In genomic region chr7:116731737-116732335, GRCh38 we compare ENCODE assay signal across 1 cellular context.
TF ChIP-seq lines count a peak whose summit lies in the region.

No MANE protein-coding gene starts in this region.

TF ChIP-seq in HepG2, 621 proteins besides CTCF, POLR2A, EP300 and RAD21 (continued from another document and continues in another):
- TF ChIP-seq, protein P1, sequence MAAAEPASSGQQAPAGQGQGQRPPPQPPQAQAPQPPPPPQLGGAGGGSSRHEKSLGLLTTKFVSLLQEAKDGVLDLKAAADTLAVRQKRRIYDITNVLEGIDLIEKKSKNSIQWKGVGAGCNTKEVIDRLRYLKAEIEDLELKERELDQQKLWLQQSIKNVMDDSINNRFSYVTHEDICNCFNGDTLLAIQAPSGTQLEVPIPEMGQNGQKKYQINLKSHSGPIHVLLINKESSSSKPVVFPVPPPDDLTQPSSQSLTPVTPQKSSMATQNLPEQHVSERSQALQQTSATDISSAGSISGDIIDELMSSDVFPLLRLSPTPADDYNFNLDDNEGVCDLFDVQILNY (CRISPR knock-in tag; conservative IDR thresholded peaks at IDR 0.05): no peak
- no peak for TF ChIP-seq ZBTB14 (CRISPR knock-in tag; IDR thresholded peaks at IDR 0.05)
- TF ChIP-seq HCFC1 (IDR thresholded peaks at IDR 0.05; ENCODE audit: low read depth, low read length): no peak
- no peak for TF ChIP-seq ARNTL (CRISPR knock-in tag; IDR thresholded peaks at IDR 0.05)
- 0 out of 2 replicates have a peak, but pooled peaks have one; percentile 38 for TF ChIP-seq HOXA5 (CRISPR knock-in tag; IDR thresholded peaks at IDR 0.05)
- peak; percentile 77 for TF ChIP-seq CEBPG (CRISPR knock-in tag; IDR thresholded peaks at IDR 0.05)
- no peak for TF ChIP-seq LRRFIP1 (CRISPR knock-in tag; conservative IDR thresholded peaks at IDR 0.05)
- TF ChIP-seq, protein P2, sequence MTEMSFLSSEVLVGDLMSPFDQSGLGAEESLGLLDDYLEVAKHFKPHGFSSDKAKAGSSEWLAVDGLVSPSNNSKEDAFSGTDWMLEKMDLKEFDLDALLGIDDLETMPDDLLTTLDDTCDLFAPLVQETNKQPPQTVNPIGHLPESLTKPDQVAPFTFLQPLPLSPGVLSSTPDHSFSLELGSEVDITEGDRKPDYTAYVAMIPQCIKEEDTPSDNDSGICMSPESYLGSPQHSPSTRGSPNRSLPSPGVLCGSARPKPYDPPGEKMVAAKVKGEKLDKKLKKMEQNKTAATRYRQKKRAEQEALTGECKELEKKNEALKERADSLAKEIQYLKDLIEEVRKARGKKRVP (CRISPR knock-in tag; IDR thresholded peaks at IDR 0.05): no peak
- TF ChIP-seq, protein P3, sequence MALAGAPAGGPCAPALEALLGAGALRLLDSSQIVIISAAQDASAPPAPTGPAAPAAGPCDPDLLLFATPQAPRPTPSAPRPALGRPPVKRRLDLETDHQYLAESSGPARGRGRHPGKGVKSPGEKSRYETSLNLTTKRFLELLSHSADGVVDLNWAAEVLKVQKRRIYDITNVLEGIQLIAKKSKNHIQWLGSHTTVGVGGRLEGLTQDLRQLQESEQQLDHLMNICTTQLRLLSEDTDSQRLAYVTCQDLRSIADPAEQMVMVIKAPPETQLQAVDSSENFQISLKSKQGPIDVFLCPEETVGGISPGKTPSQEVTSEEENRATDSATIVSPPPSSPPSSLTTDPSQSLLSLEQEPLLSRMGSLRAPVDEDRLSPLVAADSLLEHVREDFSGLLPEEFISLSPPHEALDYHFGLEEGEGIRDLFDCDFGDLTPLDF (CRISPR knock-in tag; IDR thresholded peaks at IDR 0.05): no peak
- no peak for TF ChIP-seq POLR2G (IDR thresholded peaks at IDR 0.05; ENCODE audit: low read depth, low read length)
- TF ChIP-seq ZNF850 (CRISPR knock-in tag; conservative IDR thresholded peaks at IDR 0.05): no peak
- TF ChIP-seq HMG20A (CRISPR knock-in tag; IDR thresholded peaks at IDR 0.05; ENCODE audit: borderline replicate concordance): no peak
- TF ChIP-seq ETV5 (CRISPR knock-in tag; IDR thresholded peaks at IDR 0.05; ENCODE audit: borderline replicate concordance): no peak
- TF ChIP-seq GATAD2A (CRISPR knock-in tag; IDR thresholded peaks at IDR 0.05): peak; percentile 59; the same call in 1 of the 2 replicates
- TF ChIP-seq, protein P4, sequence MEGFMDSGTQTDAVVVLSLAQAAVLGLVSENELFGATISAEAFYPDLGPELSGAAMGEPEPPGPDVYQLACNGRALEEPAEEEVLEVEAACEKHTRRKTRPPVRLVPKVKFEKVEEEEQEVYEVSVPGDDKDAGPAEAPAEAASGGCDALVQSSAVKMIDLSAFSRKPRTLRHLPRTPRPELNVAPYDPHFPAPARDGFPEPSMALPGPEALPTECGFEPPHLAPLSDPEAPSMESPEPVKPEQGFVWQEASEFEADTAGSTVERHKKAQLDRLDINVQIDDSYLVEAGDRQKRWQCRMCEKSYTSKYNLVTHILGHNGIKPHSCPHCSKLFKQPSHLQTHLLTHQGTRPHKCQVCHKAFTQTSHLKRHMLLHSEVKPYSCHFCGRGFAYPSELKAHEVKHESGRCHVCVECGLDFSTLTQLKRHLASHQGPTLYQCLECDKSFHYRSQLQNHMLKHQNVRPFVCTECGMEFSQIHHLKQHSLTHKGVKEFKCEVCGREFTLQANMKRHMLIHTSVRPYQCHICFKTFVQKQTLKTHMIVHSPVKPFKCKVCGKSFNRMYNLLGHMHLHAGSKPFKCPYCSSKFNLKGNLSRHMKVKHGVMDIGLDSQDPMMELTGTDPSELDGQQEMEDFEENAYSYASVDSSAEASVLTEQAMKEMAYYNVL (CRISPR knock-in tag; IDR thresholded peaks at IDR 0.05; ENCODE audit: borderline replicate concordance): no peak
- TF ChIP-seq NFIC (IDR thresholded peaks at IDR 0.05; ENCODE audit: low read length): peak; percentile 32; the same call in 1 of the 2 replicates
- peak; percentile 39; the same call in 1 of the 2 replicates for TF ChIP-seq RAD51 (IDR thresholded peaks at IDR 0.05; ENCODE audit: borderline replicate concordance)
- no peak for TF ChIP-seq NKX3-1 (CRISPR knock-in tag; IDR thresholded peaks at IDR 0.05)
- no peak for TF ChIP-seq RARG (CRISPR knock-in tag; IDR thresholded peaks at IDR 0.05; ENCODE audit: low read depth)
- no peak for TF ChIP-seq HMG20B (CRISPR knock-in tag; conservative IDR thresholded peaks at IDR 0.05)
- TF ChIP-seq, protein P5, sequence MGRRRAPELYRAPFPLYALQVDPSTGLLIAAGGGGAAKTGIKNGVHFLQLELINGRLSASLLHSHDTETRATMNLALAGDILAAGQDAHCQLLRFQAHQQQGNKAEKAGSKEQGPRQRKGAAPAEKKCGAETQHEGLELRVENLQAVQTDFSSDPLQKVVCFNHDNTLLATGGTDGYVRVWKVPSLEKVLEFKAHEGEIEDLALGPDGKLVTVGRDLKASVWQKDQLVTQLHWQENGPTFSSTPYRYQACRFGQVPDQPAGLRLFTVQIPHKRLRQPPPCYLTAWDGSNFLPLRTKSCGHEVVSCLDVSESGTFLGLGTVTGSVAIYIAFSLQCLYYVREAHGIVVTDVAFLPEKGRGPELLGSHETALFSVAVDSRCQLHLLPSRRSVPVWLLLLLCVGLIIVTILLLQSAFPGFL (CRISPR knock-in tag; IDR thresholded peaks at IDR 0.05): no peak
- no peak for TF ChIP-seq AKAP8 (CRISPR knock-in tag; IDR thresholded peaks at IDR 0.05)
- TF ChIP-seq TFAP4 (IDR thresholded peaks at IDR 0.05; ENCODE audit: borderline replicate concordance, low read depth): no peak
- no peak for TF ChIP-seq ZMYM3 (CRISPR knock-in tag; IDR thresholded peaks at IDR 0.05)
- TF ChIP-seq ZNF619 (CRISPR knock-in tag; IDR thresholded peaks at IDR 0.05): no peak
- no peak for TF ChIP-seq GLI4 (CRISPR knock-in tag; IDR thresholded peaks at IDR 0.05; ENCODE audit: borderline replicate concordance)
- TF ChIP-seq MED1 (CRISPR knock-in tag; IDR thresholded peaks at IDR 0.05): 0 out of 2 replicates have a peak, but pooled peaks have one; percentile 18
- TF ChIP-seq ZSCAN20 (CRISPR knock-in tag; IDR thresholded peaks at IDR 0.05; ENCODE audit: borderline replicate concordance): no peak
- no peak for TF ChIP-seq TCF7 (IDR thresholded peaks at IDR 0.05; ENCODE audit: low read depth)
- no peak for TF ChIP-seq TAF1 (CRISPR knock-in tag; IDR thresholded peaks at IDR 0.05)
- TF ChIP-seq, protein P6, sequence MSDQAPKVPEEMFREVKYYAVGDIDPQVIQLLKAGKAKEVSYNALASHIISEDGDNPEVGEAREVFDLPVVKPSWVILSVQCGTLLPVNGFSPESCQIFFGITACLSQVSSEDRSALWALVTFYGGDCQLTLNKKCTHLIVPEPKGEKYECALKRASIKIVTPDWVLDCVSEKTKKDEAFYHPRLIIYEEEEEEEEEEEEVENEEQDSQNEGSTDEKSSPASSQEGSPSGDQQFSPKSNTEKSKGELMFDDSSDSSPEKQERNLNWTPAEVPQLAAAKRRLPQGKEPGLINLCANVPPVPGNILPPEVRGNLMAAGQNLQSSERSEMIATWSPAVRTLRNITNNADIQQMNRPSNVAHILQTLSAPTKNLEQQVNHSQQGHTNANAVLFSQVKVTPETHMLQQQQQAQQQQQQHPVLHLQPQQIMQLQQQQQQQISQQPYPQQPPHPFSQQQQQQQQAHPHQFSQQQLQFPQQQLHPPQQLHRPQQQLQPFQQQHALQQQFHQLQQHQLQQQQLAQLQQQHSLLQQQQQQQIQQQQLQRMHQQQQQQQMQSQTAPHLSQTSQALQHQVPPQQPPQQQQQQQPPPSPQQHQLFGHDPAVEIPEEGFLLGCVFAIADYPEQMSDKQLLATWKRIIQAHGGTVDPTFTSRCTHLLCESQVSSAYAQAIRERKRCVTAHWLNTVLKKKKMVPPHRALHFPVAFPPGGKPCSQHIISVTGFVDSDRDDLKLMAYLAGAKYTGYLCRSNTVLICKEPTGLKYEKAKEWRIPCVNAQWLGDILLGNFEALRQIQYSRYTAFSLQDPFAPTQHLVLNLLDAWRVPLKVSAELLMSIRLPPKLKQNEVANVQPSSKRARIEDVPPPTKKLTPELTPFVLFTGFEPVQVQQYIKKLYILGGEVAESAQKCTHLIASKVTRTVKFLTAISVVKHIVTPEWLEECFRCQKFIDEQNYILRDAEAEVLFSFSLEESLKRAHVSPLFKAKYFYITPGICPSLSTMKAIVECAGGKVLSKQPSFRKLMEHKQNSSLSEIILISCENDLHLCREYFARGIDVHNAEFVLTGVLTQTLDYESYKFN (CRISPR knock-in tag; conservative IDR thresholded peaks at IDR 0.05): peak; percentile 54
- peak; percentile 32; the same call in 1 of the 2 replicates for TF ChIP-seq SOX5 (CRISPR knock-in tag; IDR thresholded peaks at IDR 0.05; ENCODE audit: borderline replicate concordance)
- TF ChIP-seq ZNF281 (CRISPR knock-in tag; IDR thresholded peaks at IDR 0.05; ENCODE audit: borderline replicate concordance): no peak
- TF ChIP-seq, protein P7, sequence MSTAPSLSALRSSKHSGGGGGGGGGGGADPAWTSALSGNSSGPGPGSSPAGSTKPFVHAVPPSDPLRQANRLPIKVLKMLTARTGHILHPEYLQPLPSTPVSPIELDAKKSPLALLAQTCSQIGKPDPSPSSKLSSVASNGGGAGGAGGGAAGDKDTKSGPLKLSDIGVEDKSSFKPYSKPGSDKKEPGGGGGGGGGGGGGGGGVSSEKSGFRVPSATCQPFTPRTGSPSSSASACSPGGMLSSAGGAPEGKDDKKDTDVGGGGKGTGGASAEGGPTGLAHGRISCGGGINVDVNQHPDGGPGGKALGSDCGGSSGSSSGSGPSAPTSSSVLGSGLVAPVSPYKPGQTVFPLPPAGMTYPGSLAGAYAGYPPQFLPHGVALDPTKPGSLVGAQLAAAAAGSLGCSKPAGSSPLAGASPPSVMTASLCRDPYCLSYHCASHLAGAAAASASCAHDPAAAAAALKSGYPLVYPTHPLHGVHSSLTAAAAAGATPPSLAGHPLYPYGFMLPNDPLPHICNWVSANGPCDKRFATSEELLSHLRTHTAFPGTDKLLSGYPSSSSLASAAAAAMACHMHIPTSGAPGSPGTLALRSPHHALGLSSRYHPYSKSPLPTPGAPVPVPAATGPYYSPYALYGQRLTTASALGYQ (CRISPR knock-in tag; IDR thresholded peaks at IDR 0.05): 0 out of 2 replicates have a peak, but pooled peaks have one; percentile 19
- TF ChIP-seq, protein P8, sequence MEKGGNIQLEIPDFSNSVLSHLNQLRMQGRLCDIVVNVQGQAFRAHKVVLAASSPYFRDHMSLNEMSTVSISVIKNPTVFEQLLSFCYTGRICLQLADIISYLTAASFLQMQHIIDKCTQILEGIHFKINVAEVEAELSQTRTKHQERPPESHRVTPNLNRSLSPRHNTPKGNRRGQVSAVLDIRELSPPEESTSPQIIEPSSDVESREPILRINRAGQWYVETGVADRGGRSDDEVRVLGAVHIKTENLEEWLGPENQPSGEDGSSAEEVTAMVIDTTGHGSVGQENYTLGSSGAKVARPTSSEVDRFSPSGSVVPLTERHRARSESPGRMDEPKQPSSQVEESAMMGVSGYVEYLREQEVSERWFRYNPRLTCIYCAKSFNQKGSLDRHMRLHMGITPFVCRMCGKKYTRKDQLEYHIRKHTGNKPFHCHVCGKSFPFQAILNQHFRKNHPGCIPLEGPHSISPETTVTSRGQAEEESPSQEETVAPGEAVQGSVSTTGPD (CRISPR knock-in tag; IDR thresholded peaks at IDR 0.05): no peak
- no peak for TF ChIP-seq IRF2 (CRISPR knock-in tag; IDR thresholded peaks at IDR 0.05)
- TF ChIP-seq ZSCAN12 (CRISPR knock-in tag; IDR thresholded peaks at IDR 0.05): no peak
- no peak for TF ChIP-seq HNRNPH1 (optimal IDR thresholded peaks at IDR 0.05; ENCODE audit: low read depth, low read length)
